In genomic region chr16:31373235-31373634, GRCh38 we compare ENCODE assay signal across 40 cellular contexts. TPM values are rescaled to one million over a fixed set of nuclear protein-coding genes. Genes with fewer than 3 reads are reported as not detected.
"Had no signal": no experiment of that assay in that cellular context is flagged by ENCODE, and none has a peak within 500 bp of the region (broad histone marks: within the 10 kb centered on the region; RNA-seq: fewer than 3 reads in every experiment).

No MANE protein-coding gene starts in this region.

- ATAC-seq: activated CD8-positive, alpha-beta T cell treated with anti-CD3 and anti-CD28 coated beads for 36 hours; activated naive CD4-positive, alpha-beta T cell treated with anti-CD3 and anti-CD28 coated beads, Interleukin-2, amount 50 U/mL, for 72 hours; activated T-cell treated with anti-CD3 and anti-CD28 coated beads, Interleukin-2, amount 50 U/mL, for 4 hours; activated T-cell treated with anti-CD3 and anti-CD28 coated beads, Interleukin-2, amount 50 U/mL, for 72 hours; activated T-helper 17 cell treated with anti-CD3 and anti-CD28 coated beads, Interleukin-2, amount 50 U/mL, for 72 hours; body of pancreas had no signal

- H3K4me1 Mint-ChIP-seq: activated T-helper 17 cell treated with anti-CD3 and anti-CD28 coated beads, Interleukin-2, amount 50 U/mL, for 72 hours had no signal

- H3K9me3 ChIP-seq: body of pancreas had no signal

- H3K4me3 ChIP-seq: body of pancreas, breast epithelium, cardiac muscle cell had no signal

- H3K27me3 Mint-ChIP-seq: activated CD8-positive, alpha-beta T cell treated with anti-CD3 and anti-CD28 coated beads for 36 hours; central memory CD8-positive, alpha-beta T cell had no signal

- H3K4me1 ChIP-seq: breast epithelium had no signal

- H3K27ac ChIP-seq: body of pancreas, brain microvascular endothelial cell, breast epithelium, cardiac muscle cell, VCaP had no signal

- H3K27me3 ChIP-seq: body of pancreas, brain microvascular endothelial cell had no signal

- FAIRE-seq: astrocyte, TTC549 had no signal

- DNase-seq: activated B cell treated with CpG ODN at 0.5 μM for 24 hours; activated CD4-positive, alpha-beta memory T cell treated with anti-CD3 and anti-CD28 coated beads for 36 hours; activated CD4-positive, alpha-beta T cell treated with anti-CD3 and anti-CD28 coated beads for 4 hours; activated CD4-positive, alpha-beta T cell treated with anti-CD3 and anti-CD28 coated beads, Interleukin-2, amount 10 ng/mL, durations not matched to agents 24 days and 14 days; activated CD4-positive, alpha-beta T cell treated with anti-CD3 and anti-CD28 coated beads, Interleukin-2, amount 50 U/mL, for 1 hour; activated CD4-positive, alpha-beta T cell treated with anti-CD3 and anti-CD28 coated beads, Interleukin-2, amount 50 U/mL, for 4 hours; activated CD4-positive, CD25-positive, alpha-beta regulatory T cell treated with anti-CD3 and anti-CD28 coated beads, Interleukin-2, amount 50 U/mL, for 72 hours; activated CD8-positive, alpha-beta memory T cell treated with anti-CD3 and anti-CD28 coated beads, Interleukin-2, amount 50 U/mL, for 4 hours; activated CD8-positive, alpha-beta T cell treated with anti-CD3 and anti-CD28 coated beads for 36 hours; activated effector memory CD4-positive, alpha-beta T cell treated with anti-CD3 and anti-CD28 coated beads, Interleukin-2, amount 50 U/mL, for 16 hours; activated gamma-delta T cell treated with Interleukin-2 at 50 U/mL for 16 hours; activated naive CD4-positive, alpha-beta T cell; activated naive CD4-positive, alpha-beta T cell treated with anti-CD3 and anti-CD28 coated beads for 36 hours; activated naive CD4-positive, alpha-beta T cell treated with anti-CD3 and anti-CD28 coated beads, Interleukin-2, amount 50 U/mL, for 16 hours; activated naive CD8-positive, alpha-beta T cell treated with anti-CD3 and anti-CD28 coated beads for 36 hours; activated T-cell treated with anti-CD3 and anti-CD28 coated beads for 4 hours; activated T-cell treated with anti-CD3 and anti-CD28 coated beads, Interleukin-2, amount 50 U/mL, for 1 hour; activated T-cell treated with anti-CD3 and anti-CD28 coated beads, Interleukin-2, amount 50 U/mL, for 4 hours; activated T-cell treated with anti-CD3 and anti-CD28 coated beads, Interleukin-2, amount 50 U/mL, for 72 hours; amygdala; body of pancreas; brain microvascular endothelial cell; caudate nucleus; cerebellar nuclear complex; T-helper 1 cell; T-helper 2 cell; T-helper 9 cell had no signal

- H3K36me3 ChIP-seq: brain microvascular endothelial cell, breast epithelium, cardiac muscle cell had no signal

- H3K36me3 Mint-ChIP-seq: activated CD4-positive, alpha-beta memory T cell treated with anti-CD3 and anti-CD28 coated beads for 36 hours; activated naive CD8-positive, alpha-beta T cell treated with anti-CD3 and anti-CD28 coated beads for 36 hours had no signal

- H3K9me3 Mint-ChIP-seq: activated B cell treated with CpG ODN at 0.5 μM for 24 hours; activated naive CD4-positive, alpha-beta T cell treated with anti-CD3 and anti-CD28 coated beads, Interleukin-2, amount 50 U/mL, for 72 hours; activated naive CD8-positive, alpha-beta T cell treated with anti-CD3 and anti-CD28 coated beads for 36 hours; activated T-cell treated with anti-CD3 and anti-CD28 coated beads, Interleukin-2, amount 50 U/mL, for 72 hours; activated T-helper 17 cell treated with anti-CD3 and anti-CD28 coated beads, Interleukin-2, amount 50 U/mL, for 72 hours had no signal

- H3K4me3 Mint-ChIP-seq: activated B cell treated with CpG ODN at 0.5 μM for 24 hours; activated CD4-positive, alpha-beta memory T cell treated with anti-CD3 and anti-CD28 coated beads for 36 hours; activated CD4-positive, alpha-beta T cell treated with anti-CD3 and anti-CD28 coated beads, Interleukin-2, amount 10 ng/mL, durations not matched to agents 24 days and 14 days; activated CD8-positive, alpha-beta T cell treated with anti-CD3 and anti-CD28 coated beads for 36 hours; activated naive CD4-positive, alpha-beta T cell treated with anti-CD3 and anti-CD28 coated beads for 36 hours; activated naive CD8-positive, alpha-beta T cell treated with anti-CD3 and anti-CD28 coated beads for 36 hours; activated T-cell treated with anti-CD3 and anti-CD28 coated beads, Interleukin-2, amount 50 U/mL, for 4 hours; activated T-cell treated with anti-CD3 and anti-CD28 coated beads, Interleukin-2, amount 50 U/mL, for 72 hours; activated T-helper 1 cell treated with anti-CD3 and anti-CD28 coated beads, Interleukin-12 subunit alpha, Interleukin-12 subunit beta, Interleukin-2, Interleukin-4 antibody, amounts not matched to agents 30 ng/mL and 10 ng/mL and 1 ng/mL, durations not matched to agents 14 hours and 24 hours and 36 hours; activated T-helper 17 cell treated with anti-CD3 and anti-CD28 coated beads, Interleukin-2, amount 50 U/mL, for 72 hours; central memory CD8-positive, alpha-beta T cell; T-helper 1 cell treated with Interleukin-12 subunit alpha and Interleukin-12 subunit beta and Interleukin-4 antibody, amounts not matched to agents 30 μg/mL and 1 μg/mL, for 36 hours; T-helper 2 cell treated with Interferon-gamma antibody and Interleukin-4, amounts not matched to agents 5 μg/mL and 100 μg/mL, for 36 hours had no signal

- H3K27ac Mint-ChIP-seq: activated B cell treated with CpG ODN at 0.5 μM for 24 hours; activated CD4-positive, alpha-beta memory T cell treated with anti-CD3 and anti-CD28 coated beads for 36 hours; activated CD4-positive, alpha-beta T cell treated with anti-CD3 and anti-CD28 coated beads, Interleukin-2, amount 10 ng/mL, durations not matched to agents 24 days and 14 days; activated CD8-positive, alpha-beta T cell treated with anti-CD3 and anti-CD28 coated beads for 36 hours; activated naive CD4-positive, alpha-beta T cell treated with anti-CD3 and anti-CD28 coated beads for 36 hours; activated naive CD8-positive, alpha-beta T cell treated with anti-CD3 and anti-CD28 coated beads for 36 hours; activated T-cell treated with anti-CD3 and anti-CD28 coated beads, Interleukin-2, amount 50 U/mL, for 72 hours; activated T-helper 1 cell treated with anti-CD3 and anti-CD28 coated beads, Interleukin-12 subunit alpha, Interleukin-12 subunit beta, Interleukin-2, Interleukin-4 antibody, amounts not matched to agents 30 ng/mL and 10 ng/mL and 1 ng/mL, durations not matched to agents 14 hours and 24 hours and 36 hours; activated T-helper 17 cell treated with anti-CD3 and anti-CD28 coated beads, Interleukin-2, amount 50 U/mL, for 72 hours; T-helper 1 cell treated with Interleukin-12 subunit alpha and Interleukin-12 subunit beta and Interleukin-4 antibody, amounts not matched to agents 30 μg/mL and 1 μg/mL, for 36 hours; T-helper 2 cell treated with Interferon-gamma antibody and Interleukin-4, amounts not matched to agents 5 μg/mL and 100 μg/mL, for 36 hours had no signal

RNA-seq across cellular contexts. Expression of gene ITGAX, which starts 18.3 kb away (rescaled TPM):
- total RNA-seq: chondrocyte had no signal

RNA-seq across cellular contexts. Expression of gene ITGAD, which starts 19.9 kb away (rescaled TPM):
- total RNA-seq: activated CD4-positive, alpha-beta memory T cell treated with anti-CD3 and anti-CD28 coated beads for 36 hours; activated CD4-positive, alpha-beta T cell treated with anti-CD3 and anti-CD28 coated beads, Interleukin-2, amount 10 ng/mL, durations not matched to agents 24 days and 14 days; activated CD8-positive, alpha-beta memory T cell treated with anti-CD3 and anti-CD28 coated beads for 36 hours; activated CD8-positive, alpha-beta T cell treated with anti-CD3 and anti-CD28 coated beads for 36 hours; activated naive CD4-positive, alpha-beta T cell treated with anti-CD3 and anti-CD28 coated beads for 36 hours; activated naive CD4-positive, alpha-beta T cell treated with anti-CD3 and anti-CD28 coated beads, Interleukin-2, amount 50 U/mL, for 72 hours; activated naive CD8-positive, alpha-beta T cell treated with anti-CD3 and anti-CD28 coated beads for 36 hours; activated T-helper 1 cell treated with anti-CD3 and anti-CD28 coated beads, Interleukin-12 subunit alpha, Interleukin-12 subunit beta, Interleukin-2, Interleukin-4 antibody, amounts not matched to agents 30 ng/mL and 10 ng/mL and 1 ng/mL, durations not matched to agents 14 hours and 24 hours and 36 hours; activated T-helper 17 cell treated with anti-CD3 and anti-CD28 coated beads, Interleukin-2, amount 50 U/mL, for 72 hours; astrocyte; body of pancreas; cardiac muscle cell; chondrocyte had no signal

RNA-seq across cellular contexts. Expression of gene COX6A2, which starts 54.9 kb away (rescaled TPM):
- total RNA-seq: activated B cell treated with CpG ODN at 0.5 μM for 24 hours; activated CD4-positive, alpha-beta memory T cell treated with anti-CD3 and anti-CD28 coated beads for 36 hours; activated CD4-positive, alpha-beta T cell treated with anti-CD3 and anti-CD28 coated beads, Interleukin-2, amount 10 ng/mL, durations not matched to agents 24 days and 14 days; activated CD8-positive, alpha-beta memory T cell treated with anti-CD3 and anti-CD28 coated beads for 36 hours; activated CD8-positive, alpha-beta T cell treated with anti-CD3 and anti-CD28 coated beads for 36 hours; activated naive CD4-positive, alpha-beta T cell treated with anti-CD3 and anti-CD28 coated beads for 36 hours; activated naive CD4-positive, alpha-beta T cell treated with anti-CD3 and anti-CD28 coated beads, Interleukin-2, amount 50 U/mL, for 72 hours; activated naive CD8-positive, alpha-beta T cell treated with anti-CD3 and anti-CD28 coated beads for 36 hours; activated T-cell treated with anti-CD3 and anti-CD28 coated beads, Interleukin-2, amount 50 U/mL, for 4 hours; activated T-cell treated with anti-CD3 and anti-CD28 coated beads, Interleukin-2, amount 50 U/mL, for 72 hours; activated T-helper 1 cell treated with anti-CD3 and anti-CD28 coated beads, Interleukin-12 subunit alpha, Interleukin-12 subunit beta, Interleukin-2, Interleukin-4 antibody, amounts not matched to agents 30 ng/mL and 10 ng/mL and 1 ng/mL, durations not matched to agents 14 hours and 24 hours and 36 hours; activated T-helper 17 cell treated with anti-CD3 and anti-CD28 coated beads, Interleukin-2, amount 50 U/mL, for 72 hours; astrocyte; body of pancreas; breast epithelium; chondrocyte had no signal
